1 cellular context compared by ENCODE assay signal in genomic region chr17:35084987-35085386, GRCh38.
A peak's percentile ranks its signal among the peaks of the same experiment; 100 is the strongest.
TF ChIP-seq lines count a peak whose summit lies in the region.

No MANE protein-coding gene starts in this region.

TF ChIP-seq in endothelial cell of umbilical vein, 7 proteins besides CTCF, POLR2A, EP300 and RAD21:
- TF ChIP-seq MYC (IDR thresholded peaks at IDR 0.05; ENCODE audit: low read depth, low read length) (no peak), FOS (IDR thresholded peaks at IDR 0.05; ENCODE audit: borderline replicate concordance, insufficient read depth, low read length) (peak; percentile 61), GATA2 (IDR thresholded peaks at IDR 0.05; ENCODE audit: insufficient read depth, insufficient read length, low read depth, low read length) (peak; percentile 42), EZH2 (IDR thresholded peaks at IDR 0.05; ENCODE audit: borderline replicate concordance, low read depth, low read length, severe bottlenecking) (no peak), POLR2AphosphoS5 (IDR thresholded peaks at IDR 0.05; ENCODE audit: insufficient read depth, low read depth, low read length) (no peak), MAX (IDR thresholded peaks at IDR 0.05; ENCODE audit: insufficient read depth, insufficient read length) (no peak), JUN (IDR thresholded peaks at IDR 0.05; ENCODE audit: borderline replicate concordance, insufficient read depth, insufficient read length, low read depth) (no peak)
TF ChIP-seq in endothelial cell of umbilical vein: peak in this region for 2.
